Comparison of ENCODE assay signal across 35 cellular contexts in the genomic region with DNA sequence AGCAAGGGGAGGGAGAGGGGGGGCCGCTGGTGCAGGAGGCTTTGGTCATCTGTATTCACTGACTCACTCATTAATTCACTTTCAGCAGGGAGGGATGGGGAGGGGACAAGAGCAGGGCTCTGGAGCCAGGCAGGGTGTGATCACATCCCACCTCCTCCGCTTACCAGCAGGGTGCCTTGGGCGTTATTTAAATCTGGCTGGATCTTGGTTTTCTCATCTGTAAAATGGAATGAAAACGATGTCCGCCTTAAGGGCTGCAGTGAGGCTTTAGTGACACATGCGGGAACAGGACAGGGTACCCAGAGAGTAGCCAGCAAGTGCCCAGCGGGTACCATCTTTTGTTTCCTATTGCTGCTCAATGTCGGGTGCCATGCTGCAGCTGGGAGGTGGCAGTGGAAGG.
DNase-seq lines count a peak whose midpoint lies in the region; TF ChIP-seq lines count a peak whose summit lies in the region.
"Had no signal": no experiment of that assay in that cellular context is flagged by ENCODE, and none has a peak within 500 bp of the region (broad histone marks: within the 10 kb centered on the region; RNA-seq: fewer than 3 reads in every experiment).

No MANE protein-coding gene starts in this region.

- H3K4ac ChIP-seq in neuronal stem cell (ENCODE audit: low read length) (no peak overlapping the region), trophoblast cell (ENCODE audit: low read depth, low read length) (no peak overlapping the region)

- no peak for TF ChIP-seq CTCF in neural progenitor cell (IDR thresholded peaks at IDR 0.05)

- H2BK5ac ChIP-seq in neuronal stem cell (ENCODE audit: low read length) (no peak overlapping the region), trophoblast cell (ENCODE audit: low read depth, low read length, poor library complexity) (no peak overlapping the region)

- H3K18ac ChIP-seq in neuronal stem cell (ENCODE audit: low read length) = peak overlapping the region; percentile 19
- H3K18ac ChIP-seq in trophoblast cell (ENCODE audit: low read length) = no peak overlapping the region

- H3K27ac Mint-ChIP-seq in neural progenitor cell = peak overlapping the region; percentile 37
- H3K27ac Mint-ChIP-seq: B cell; CD14-positive monocyte; CD4-positive, alpha-beta memory T cell; CD4-positive, alpha-beta T cell; CD8-positive, alpha-beta T cell had no signal

- no peak for DNase-seq in NT2/D1 (ENCODE audit: low read depth, low spot score)
- no peak for DNase-seq in neural progenitor cell (ENCODE audit: low spot score)
- DNase-seq in neuronal stem cell (ENCODE audit: low spot score) = no peak
- peak; percentile 72 to 78 for DNase-seq in trophoblast cell
- no peak for DNase-seq in RKO (ENCODE audit: low spot score)
- DNase-seq in HAP-1 (ENCODE audit: low spot score in 2 of 2) = no peak
- no peak for DNase-seq in NCI-H2029 treated with DMSO at 0.1 percent for 48 hours (lab: John Stamatoyannopoulos, UW)
- no peak for DNase-seq in NCI-H2029 (lab: John Stamatoyannopoulos, UW)
- DNase-seq: 8988T; ACHN; AML-193; BE2C; C1 segment of cervical spinal cord; Caco-2; Calu3; CD4-positive, alpha-beta memory T cell; CD4-positive, alpha-beta T cell; CD4-positive, CD25-positive, alpha-beta regulatory T cell; CD8-positive, alpha-beta memory T cell; CD8-positive, alpha-beta T cell; COR-L47; DMS 273 treated with DMSO at 0.1 percent for 48 hours; DMS153; DMS53; DMS79; DMS79 treated with DMSO at 0.1 percent for 48 hours; DND-41; EL had no signal

- H3K27me3 ChIP-seq in NT2/D1 (ENCODE audit: insufficient read depth, insufficient read length) (no peaks in the 10 kb centered on the region), neural progenitor cell (no peaks in the 10 kb centered on the region), neuronal stem cell (ENCODE audit: control insufficient read depth in 3 of 3, insufficient read depth in 3 of 3, low read depth in 1 of 3, low read length in 3 of 3) (no peaks in the 10 kb centered on the region), trophoblast cell (ENCODE audit: insufficient read depth, low read length) (no peaks in the 10 kb centered on the region), HAP-1 (ENCODE audit: low read depth) (no peaks in the 10 kb centered on the region)
- H3K27me3 ChIP-seq: BLaER1; BLaER1 treated with 17β-estradiol and CSF1 and Interleukin-3, amounts not matched to agents 10 nM and 100 nM had no signal

- peaks cover 4% of the 10 kb centered on the region for H3K4me1 Mint-ChIP-seq in neural progenitor cell
- H3K4me1 Mint-ChIP-seq: B cell; CD14-positive monocyte; CD4-positive, alpha-beta memory T cell; CD4-positive, CD25-positive, alpha-beta regulatory T cell; CD8-positive, alpha-beta memory T cell had no signal

- no peak overlapping the region for H2BK120ac ChIP-seq in neuronal stem cell (ENCODE audit: low read depth, low read length)
- H2BK120ac ChIP-seq in trophoblast cell (ENCODE audit: insufficient read depth, low read length, poor library complexity) = no peak overlapping the region

- H4K91ac ChIP-seq in neuronal stem cell (ENCODE audit: low read depth, low read length, poor library complexity) (no peak overlapping the region), trophoblast cell (ENCODE audit: low read depth, low read length) (no peak overlapping the region)

- H3K27ac ChIP-seq in neural progenitor cell (no peak overlapping the region), neuronal stem cell (replicated peaks; ENCODE audit: low read length) (no peak overlapping the region), trophoblast cell (ENCODE audit: low read depth, low read length) (no peak overlapping the region)
- H3K27ac ChIP-seq: 22Rv1; A549; BLaER1; BLaER1 treated with 17β-estradiol and CSF1 and Interleukin-3, amounts not matched to agents 10 nM and 100 nM; C4-2B had no signal

- H4K8ac ChIP-seq in neuronal stem cell (ENCODE audit: low read depth, low read length) (no peak overlapping the region), trophoblast cell (ENCODE audit: low read depth, low read length) (no peak overlapping the region)

- H3K36me3 Mint-ChIP-seq in neural progenitor cell = no peaks in the 10 kb centered on the region
- H3K36me3 Mint-ChIP-seq: CD14-positive monocyte; CD4-positive, alpha-beta memory T cell; CD4-positive, CD25-positive, alpha-beta regulatory T cell; CD8-positive, alpha-beta memory T cell; CD8-positive, alpha-beta T cell had no signal

- no peaks in the 10 kb centered on the region for H3F3A ChIP-seq in neural progenitor cell (ENCODE audit: low read depth)

- in situ Hi-C loops in HAP-1 (cut with MboI; ENCODE audit: low sequenced_read_pairs) = no loop called here

- WGBS in neuronal stem cell (ENCODE audit: extremely low coverage in 2 of 2, insufficient read length in 2 of 2, insufficient replicate concordance in 1 of 2), 2 donors = no CpG with 5 or more reads among the region's 8 CpGs
- WGBS in trophoblast cell (ENCODE audit: extremely low coverage, insufficient coverage, insufficient read length) = no CpG with 5 or more reads among the region's 8 CpGs

- no peak overlapping the region for H4K12ac ChIP-seq in trophoblast cell (ENCODE audit: low read depth, low read length)

- peak overlapping the region; percentile 5 for H3K9ac ChIP-seq in NT2/D1 (ENCODE audit: insufficient read length, low read depth)
- H3K9ac ChIP-seq in neural progenitor cell = no peak overlapping the region
- no peak overlapping the region for H3K9ac ChIP-seq in neuronal stem cell (ENCODE audit: low read depth, low read length, poor library complexity)
- H3K9ac ChIP-seq in trophoblast cell (ENCODE audit: low read length) = no peak overlapping the region
- H3K9ac ChIP-seq: BLaER1; BLaER1 treated with 17β-estradiol and CSF1 and Interleukin-3, amounts not matched to agents 10 nM and 100 nM had no signal

- no peaks in the 10 kb centered on the region for H3K36me3 ChIP-seq in NT2/D1 (ENCODE audit: insufficient read depth, insufficient read length, low read length)
- H3K36me3 ChIP-seq in neural progenitor cell = no peaks in the 10 kb centered on the region
- no peaks in the 10 kb centered on the region for H3K36me3 ChIP-seq in neuronal stem cell (replicated peaks in 1 of 2; ENCODE audit: control insufficient read depth in 2 of 2, insufficient read depth in 2 of 2, low read length in 2 of 2)
- H3K36me3 ChIP-seq in trophoblast cell (ENCODE audit: control insufficient read depth in 1 of 2, insufficient read depth in 2 of 2, low read length in 2 of 2) = no peaks in the 10 kb centered on the region
- H3K36me3 ChIP-seq in HAP-1 (replicated peaks) = no peaks in the 10 kb centered on the region
- H3K36me3 ChIP-seq: BE2C; BLaER1; BLaER1 treated with 17β-estradiol and CSF1 and Interleukin-3, amounts not matched to agents 10 nM and 100 nM had no signal

- H4K20me1 ChIP-seq in neural progenitor cell (ENCODE audit: low read depth) = no peaks in the 10 kb centered on the region
- H4K20me1 ChIP-seq: BLaER1; BLaER1 treated with 17β-estradiol and CSF1 and Interleukin-3, amounts not matched to agents 10 nM and 100 nM had no signal

- peak overlapping the region; percentile 31 for H3K14ac ChIP-seq in neuronal stem cell (ENCODE audit: low read length)
- no peak overlapping the region for H3K14ac ChIP-seq in trophoblast cell (ENCODE audit: low read length)

- H3K27me3 Mint-ChIP-seq in neural progenitor cell (ENCODE audit: insufficient read depth, low read depth) = peaks cover 3% of the 10 kb centered on the region

- H3K4me2 ChIP-seq in neural progenitor cell = no peak overlapping the region
- H3K4me2 ChIP-seq in neuronal stem cell (ENCODE audit: insufficient read depth, low read length, poor library complexity, severe bottlenecking) = no peak overlapping the region
- H3K4me2 ChIP-seq in trophoblast cell (ENCODE audit: low read length) = no peak overlapping the region
- H3K4me2 ChIP-seq: A549; BLaER1; BLaER1 treated with 17β-estradiol and CSF1 and Interleukin-3, amounts not matched to agents 10 nM and 100 nM had no signal

- no peak overlapping the region for H2AK5ac ChIP-seq in neuronal stem cell (ENCODE audit: low read depth, low read length)
- no peak overlapping the region for H2AK5ac ChIP-seq in trophoblast cell (ENCODE audit: low read length)

- H3K23ac ChIP-seq in neuronal stem cell (ENCODE audit: low read depth, low read length, poor library complexity) (no peak overlapping the region), trophoblast cell (ENCODE audit: low read length) (no peak overlapping the region)

- H3K9me3 ChIP-seq in NT2/D1 (ENCODE audit: insufficient read depth, low read length) (no peaks in the 10 kb centered on the region), neural progenitor cell (ENCODE audit: low read depth) (no peaks in the 10 kb centered on the region), neuronal stem cell (replicated peaks in 1 of 2; ENCODE audit: control insufficient read depth in 2 of 2, insufficient read depth in 1 of 2, low read depth in 1 of 2, low read length in 2 of 2) (no peaks in the 10 kb centered on the region), trophoblast cell (ENCODE audit: insufficient read depth, low read depth, low read length) (peaks cover 3% of the 10 kb centered on the region), HAP-1 (no peaks in the 10 kb centered on the region)
- H3K9me3 ChIP-seq: A549; BE2C; BLaER1; BLaER1 treated with 17β-estradiol and CSF1 and Interleukin-3, amounts not matched to agents 10 nM and 100 nM; Caco-2 had no signal

- H3K4me1 ChIP-seq in NT2/D1 (ENCODE audit: insufficient read depth, insufficient read length) = peaks cover 7% of the 10 kb centered on the region
- H3K4me1 ChIP-seq in neural progenitor cell = no peaks in the 10 kb centered on the region
- no peaks in the 10 kb centered on the region for H3K4me1 ChIP-seq in neuronal stem cell (ENCODE audit: control insufficient read depth in 2 of 2, insufficient read depth in 1 of 2, low read depth in 1 of 2, low read length in 2 of 2)
- H3K4me1 ChIP-seq in trophoblast cell (ENCODE audit: control insufficient read depth in 1 of 2, insufficient read depth in 2 of 2, low read length in 2 of 2) = no peaks in the 10 kb centered on the region
- H3K4me1 ChIP-seq in HAP-1 = no peaks in the 10 kb centered on the region
- H3K4me1 ChIP-seq: A549, BE2C, Caco-2 had no signal

- no peaks in the 10 kb centered on the region for H3K79me2 ChIP-seq in neural progenitor cell (ENCODE audit: low read depth)
- H3K79me2 ChIP-seq in trophoblast cell (ENCODE audit: control insufficient read depth, insufficient read depth, low read length, poor library complexity) = no peaks in the 10 kb centered on the region

- no peak overlapping the region for H3K4me3 Mint-ChIP-seq in neural progenitor cell
- H3K4me3 Mint-ChIP-seq: B cell; CD14-positive monocyte; CD4-positive, alpha-beta memory T cell; CD4-positive, alpha-beta T cell; CD4-positive, CD25-positive, alpha-beta regulatory T cell; CD8-positive, alpha-beta memory T cell; CD8-positive, alpha-beta T cell had no signal

- H3K9me3 Mint-ChIP-seq in neural progenitor cell = peaks cover 3% of the 10 kb centered on the region
- H3K9me3 Mint-ChIP-seq: CD4-positive, alpha-beta T cell; CD8-positive, alpha-beta T cell had no signal

- H3K79me1 ChIP-seq in neuronal stem cell (ENCODE audit: low read depth, low read length) (no peaks in the 10 kb centered on the region), trophoblast cell (ENCODE audit: low read length) (no peaks in the 10 kb centered on the region)

- H2AFZ ChIP-seq in neural progenitor cell (replicated peaks) (no peak overlapping the region), neuronal stem cell (ENCODE audit: low read length) (no peak overlapping the region), trophoblast cell (ENCODE audit: insufficient read depth, low read length, poor library complexity) (no peak overlapping the region)

- H2BK12ac ChIP-seq in neuronal stem cell (ENCODE audit: low read length) (no peak overlapping the region), trophoblast cell (ENCODE audit: low read length) (no peak overlapping the region)

- no peak overlapping the region for H2BK15ac ChIP-seq in neuronal stem cell (ENCODE audit: low read length)

- no peak overlapping the region for H3K4me3 ChIP-seq in NT2/D1 (ENCODE audit: insufficient read length, low read depth)
- H3K4me3 ChIP-seq in neural progenitor cell = no peak overlapping the region
- H3K4me3 ChIP-seq in neuronal stem cell (ENCODE audit: low read length in 2 of 2) = peak overlapping the region in 1 of 2 donors; percentile 5
- no peak overlapping the region for H3K4me3 ChIP-seq in trophoblast cell (ENCODE audit: low read depth, low read length)
- H3K4me3 ChIP-seq in HAP-1 = no peak overlapping the region
- H3K4me3 ChIP-seq: A549; BLaER1; BLaER1 treated with 17β-estradiol and CSF1 and Interleukin-3, amounts not matched to agents 10 nM and 100 nM had no signal

Comparison
In these comparisons a context has a peak if more than half of its experiments do, and no peak if none do; other contexts are left out.
1. DNase-seq: peak in trophoblast cell (2 of 2); none in NT2/D1 (single experiment), neural progenitor cell (single experiment), neuronal stem cell (single experiment), RKO (single experiment), HAP-1 (0 of 2), NCI-H2029 treated with DMSO at 0.1 percent for 48 hours (single experiment) and NCI-H2029 (single experiment).